In the genomic region with DNA sequence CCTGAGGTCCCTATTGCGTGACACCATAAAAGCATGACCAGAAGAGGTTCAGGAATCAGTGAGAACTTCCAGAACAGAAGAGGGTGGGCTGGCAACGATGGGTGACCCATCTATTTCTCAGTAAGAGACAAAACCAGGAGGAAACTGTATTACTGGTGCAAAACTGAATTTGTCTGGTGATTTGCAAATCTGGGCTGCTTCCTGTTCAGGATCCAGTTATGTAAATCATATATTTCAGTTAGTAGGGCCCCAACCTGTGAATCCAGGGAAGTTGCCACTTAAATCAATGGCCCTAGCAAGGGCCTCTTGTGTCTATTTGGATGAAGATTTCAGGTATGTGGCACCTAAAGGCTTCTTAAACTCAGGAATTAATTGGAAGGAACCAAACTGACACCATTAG, we compare ENCODE assay signal across 13 cellular contexts. TPM values are rescaled to one million over a fixed set of nuclear protein-coding genes. Genes with fewer than 3 reads are reported as not detected.
DNase-seq lines count a peak whose midpoint lies in the region; ATAC-seq and TF ChIP-seq lines count a peak whose summit lies in the region.
"Had no signal": no experiment of that assay in that cellular context is flagged by ENCODE, and none has a peak within 500 bp of the region (broad histone marks: within the 10 kb centered on the region; RNA-seq: fewer than 3 reads in every experiment).

No MANE protein-coding gene starts in this region.

- no peak for DNase-seq in CD14-positive monocyte (ENCODE audit: low spot score)
- peak; percentile 39 for DNase-seq in GM12865 (ENCODE audit: low read depth)
- no peak for DNase-seq in activated B cell treated with CpG ODN at 0.5 μM for 24 hours
- no peak for DNase-seq in naive B cell
- DNase-seq in NCI-H1105 treated with DMSO at 0.1 percent for 48 hours (lab: John Stamatoyannopoulos, UW) = no peak
- no peak for DNase-seq in head of caudate nucleus
- no peak for DNase-seq in DMS53 (lab: John Stamatoyannopoulos, UW)
- DNase-seq: ACHN, C1 segment of cervical spinal cord, GOT3, H9 had no signal

- peak overlapping the region in 1 of 2 donors; percentile 78 for H3K4me3 Mint-ChIP-seq in CD14-positive monocyte
- H3K4me3 Mint-ChIP-seq in activated B cell treated with CpG ODN at 0.5 μM for 24 hours = peak overlapping the region; percentile 16
- H3K4me3 Mint-ChIP-seq in naive B cell = peak overlapping the region in 6 of 8 donors; percentile 31 to 67 (median 48)
- H3K4me3 Mint-ChIP-seq: H9 had no signal

- peak overlapping the region in 6 of 7 donors; percentile 41 to 90 (median 80) for H3K27ac Mint-ChIP-seq in CD14-positive monocyte
- H3K27ac Mint-ChIP-seq in activated B cell treated with CpG ODN at 0.5 μM for 24 hours = peak overlapping the region; percentile 65
- H3K27ac Mint-ChIP-seq in naive B cell = peak overlapping the region in 5 of 6 donors; percentile 70 to 83 (median 81)

- H3K27me3 Mint-ChIP-seq in CD14-positive monocyte (ENCODE audit: low read depth in 3 of 3) = no peaks in the 10 kb centered on the region
- H3K27me3 Mint-ChIP-seq in activated B cell treated with CpG ODN at 0.5 μM for 24 hours = no peaks in the 10 kb centered on the region
- H3K27me3 Mint-ChIP-seq in naive B cell = no peaks in the 10 kb centered on the region
- H3K27me3 Mint-ChIP-seq: IgD-negative memory B cell had no signal

- H3K4me1 Mint-ChIP-seq in CD14-positive monocyte = peaks cover 67% of the 10 kb centered on the region
- H3K4me1 Mint-ChIP-seq in activated B cell treated with CpG ODN at 0.5 μM for 24 hours = peaks cover 49% of the 10 kb centered on the region
- peaks cover 33 to 59% (median 43%) of the 10 kb centered on the region in 3 donors for H3K4me1 Mint-ChIP-seq in naive B cell
- H3K4me1 Mint-ChIP-seq: H9 had no signal

- TF ChIP-seq CTCF in CD14-positive monocyte (IDR thresholded peaks at IDR 0.05) = no peak
- TF ChIP-seq CTCF in GM12865 (IDR thresholded peaks at IDR 0.05; ENCODE audit: insufficient read depth, low read depth, low read length, missing control alignments) = no peak
- no peak for TF ChIP-seq CTCF in activated B cell treated with CpG ODN at 0.5 μM for 24 hours (IDR thresholded peaks at IDR 0.05)

- H3K9me3 Mint-ChIP-seq in CD14-positive monocyte (peaks cover 0 to 3% (median 0%) of the 10 kb centered on the region in 7 donors), activated B cell treated with CpG ODN at 0.5 μM for 24 hours (no peaks in the 10 kb centered on the region), naive B cell (no peaks in the 10 kb centered on the region)
- H3K9me3 Mint-ChIP-seq: H9, IgD-negative memory B cell had no signal

- H3K4me3 ChIP-seq in GM12865 (ENCODE audit: low read depth, low read length) = no peak overlapping the region

- ATAC-seq in activated B cell treated with CpG ODN at 0.5 μM for 24 hours (ENCODE audit: low read depth) (no peak), naive B cell (ENCODE audit: low read depth in 2 of 2) (no peak), GM18870 (IDR thresholded peaks at IDR 0.05; ENCODE audit: unreplicated experiment) (no peak)

- intact Hi-C loops in CD14-positive monocyte (cut with micrococcal nuclease) (no loop called here), activated B cell treated with CpG ODN at 0.5 μM for 24 hours (cut with micrococcal nuclease) (no loop called here), head of caudate nucleus (cut with DNase I) (no loop called here)

- CTCF ChIA-PET in activated B cell treated with CpG ODN at 0.5 μM for 24 hours (lab: Charles Lee) = interaction anchor here (1.3 kb wide), 1 partner anchor 11 kb away, joined by 4 read pairs; no protein-coding TSS in a partner anchor

- POLR2A ChIA-PET in activated B cell treated with CpG ODN at 0.5 μM for 24 hours (lab: Charles Lee) = interaction anchor here (1.2 to 5.2 kb wide), 4 partner anchors 8 to 55 kb away, joined by 3 to 25 read pairs (median 5); no protein-coding TSS in a partner anchor

- peaks cover 17 to 46% of the 10 kb centered on the region in 2 donors for H3K36me3 Mint-ChIP-seq in CD14-positive monocyte
- H3K36me3 Mint-ChIP-seq in activated B cell treated with CpG ODN at 0.5 μM for 24 hours (ENCODE audit: low read depth) = no peaks in the 10 kb centered on the region
- H3K36me3 Mint-ChIP-seq in naive B cell = no peaks in the 10 kb centered on the region
- H3K36me3 Mint-ChIP-seq: IgD-negative memory B cell had no signal

RNA-seq across cellular contexts. Expression of gene SMAP2, which starts 23.1 kb away (rescaled TPM):
- polyA plus RNA-seq in CD14-positive monocyte (100 to 1,000 TPM; 359 to 382 TPM), naive B cell (ENCODE audit: low read depth in 6 of 6) (100 to 1,000 TPM; 480 to 946 (median 649) TPM)
- total RNA-seq in activated B cell treated with CpG ODN at 0.5 μM for 24 hours = 202 and 220 TPM in 2 replicates

RNA-seq across cellular contexts. Expression of gene COL9A2, which starts 33.3 kb away (rescaled TPM):
- polyA plus RNA-seq in CD14-positive monocyte (1 to 10 TPM; 2.0 to 2.6 TPM), naive B cell (ENCODE audit: low read depth in 6 of 6) (1 to 10 TPM; 1.3 to 5.6 (median 3.2) TPM)
- total RNA-seq in activated B cell treated with CpG ODN at 0.5 μM for 24 hours = 5.5 and 5.7 TPM in 2 replicates
